10 cellular contexts compared by ENCODE assay signal in the genomic region with DNA sequence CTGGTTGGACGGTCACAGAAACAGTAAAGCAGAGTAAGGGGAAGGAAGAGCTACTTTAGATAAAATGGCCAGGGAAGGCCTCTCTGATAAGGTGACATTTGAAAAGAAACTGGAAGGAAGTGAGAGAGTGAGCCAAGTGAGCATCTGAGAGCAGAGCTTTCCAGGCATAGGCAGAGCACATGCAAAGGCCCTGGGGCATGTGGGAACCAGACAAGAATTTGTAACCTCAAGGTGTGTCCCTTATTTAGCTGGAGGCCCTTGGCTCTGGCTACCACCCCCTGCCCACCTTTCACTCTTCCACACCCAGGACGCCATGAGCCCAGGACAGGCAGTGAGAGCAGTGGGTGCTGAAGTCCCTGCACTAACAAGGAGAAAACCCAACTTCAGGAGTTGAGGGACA.
DNase-seq lines count a peak whose midpoint lies in the region; ATAC-seq, FAIRE-seq and TF ChIP-seq lines count a peak whose summit lies in the region.
"Had no signal": no experiment of that assay in that cellular context is flagged by ENCODE, and none has a peak within 500 bp of the region (broad histone marks: within the 10 kb centered on the region; RNA-seq: fewer than 3 reads in every experiment).

No MANE protein-coding gene starts in this region.

- TF ChIP-seq EP300 in K562 (IDR thresholded peaks at IDR 0.05; ENCODE audit: low read length): no peak

- H3K36me3 ChIP-seq in HEK293 (ENCODE audit: control insufficient read depth in 2 of 2, insufficient read depth in 1 of 2, low read length in 2 of 2): no peaks in the 10 kb centered on the region
- H3K36me3 ChIP-seq in K562 (ENCODE audit: control insufficient read depth, insufficient read depth, low read length): no peaks in the 10 kb centered on the region
- H3K36me3 ChIP-seq: BLaER1 treated with 17β-estradiol and CSF1 and Interleukin-3, amounts not matched to agents 10 nM and 100 nM had no signal

- no peaks in the 10 kb centered on the region; a peak in 1 of 5 replicates for H3K27me3 ChIP-seq in K562 (ENCODE audit: control insufficient read depth in 2 of 2, insufficient read depth in 2 of 2, low read length in 2 of 2)
- H3K27me3 ChIP-seq: BLaER1 treated with 17β-estradiol and CSF1 and Interleukin-3, amounts not matched to agents 10 nM and 100 nM had no signal

- peaks cover 2% of the 10 kb centered on the region for H3K27me3 Mint-ChIP-seq in mesothelial cell of epicardium (ENCODE audit: low read depth)
- H3K27me3 Mint-ChIP-seq in type B pancreatic cell: peaks cover 3% of the 10 kb centered on the region

- H3K27ac ChIP-seq in HEK293 (ENCODE audit: extremely low read depth, low read depth, low read length) (no peak overlapping the region), K562 (ENCODE audit: extremely low read depth, low read depth, low read length) (no peak overlapping the region)
- H3K27ac ChIP-seq: BLaER1 treated with 17β-estradiol and CSF1 and Interleukin-3, amounts not matched to agents 10 nM and 100 nM had no signal

- intact Hi-C loops in K562 (cut with micrococcal nuclease): no loop called here

- H3K36me3 Mint-ChIP-seq in mesothelial cell of epicardium (no peaks in the 10 kb centered on the region), type B pancreatic cell (no peaks in the 10 kb centered on the region)
- H3K36me3 Mint-ChIP-seq: CD8-positive, alpha-beta memory T cell had no signal

- no peak overlapping the region for H3K4me2 ChIP-seq in K562 (ENCODE audit: insufficient read depth, low read length)
- H3K4me2 ChIP-seq: BLaER1 treated with 17β-estradiol and CSF1 and Interleukin-3, amounts not matched to agents 10 nM and 100 nM had no signal

- no peak overlapping the region for H3K4me3 ChIP-seq in HEK293 (ENCODE audit: low read depth, low read length)
- H3K4me3 ChIP-seq in K562: no peak overlapping the region
- H3K4me3 ChIP-seq: BLaER1 treated with 17β-estradiol and CSF1 and Interleukin-3, amounts not matched to agents 10 nM and 100 nM had no signal

- WGBS in K562 (ENCODE audit: insufficient coverage, low coverage, missing lambda C conversion rate): 5% methylated on average over 2 of the region's 2 CpGs

- no peak for TF ChIP-seq POLR2A in K562 (conservative IDR thresholded peaks at IDR 0.05)

- no peaks in the 10 kb centered on the region for H3K79me2 ChIP-seq in K562 (ENCODE audit: control insufficient read depth, insufficient read depth, low read length)

- H3K9me3 Mint-ChIP-seq in mesothelial cell of epicardium (no peaks in the 10 kb centered on the region), type B pancreatic cell (no peaks in the 10 kb centered on the region)

- H3K9me1 ChIP-seq in K562 (ENCODE audit: control insufficient read depth, insufficient read depth, low read length): no peaks in the 10 kb centered on the region

- no peak for TF ChIP-seq RAD21 in K562 (CRISPR knock-in tag; conservative IDR thresholded peaks at IDR 0.05 in 1 of 2, IDR thresholded peaks at IDR 0.05 in 1 of 2)

- no peak overlapping the region for H3K9ac ChIP-seq in K562 (ENCODE audit: insufficient read depth in 1 of 2, low read depth in 2 of 2, low read length in 2 of 2)
- H3K9ac ChIP-seq: BLaER1 treated with 17β-estradiol and CSF1 and Interleukin-3, amounts not matched to agents 10 nM and 100 nM had no signal

- H3K4me1 Mint-ChIP-seq in mesothelial cell of epicardium (peaks cover 55% of the 10 kb centered on the region), type B pancreatic cell (ENCODE audit: unreplicated experiment) (peaks cover 58% of the 10 kb centered on the region)
- H3K4me1 Mint-ChIP-seq: CD8-positive, alpha-beta memory T cell had no signal

- CTCF ChIA-PET in HEK293 (lab: Yijun Ruan, JAX) (interaction anchor here (1.5 kb wide), 1 partner anchor 25 kb away, joined by 3 read pairs; no protein-coding TSS in a partner anchor), K562 (lab: Yijun Ruan, JAX; ENCODE audit: low intra/inter-chr PET ratio) (no interaction called here)

- no peak for ATAC-seq in K562
- ATAC-seq in HG03175 (IDR thresholded peaks at IDR 0.05; ENCODE audit: unreplicated experiment): no peak

- DNase-seq in K562 (ENCODE audit: extremely low read depth in 1 of 4, low spot score in 3 of 4) (no peak), mesothelial cell of epicardium (ENCODE audit: low spot score in 2 of 2, unreplicated experiment in 2 of 2) (no peak), type B pancreatic cell (ENCODE audit: extremely low spot score, unreplicated experiment) (no peak), GM10266 (ENCODE audit: extremely low spot score) (no peak), EL (no peak)
- DNase-seq: CD8-positive, alpha-beta memory T cell; GOT3 had no signal

- H3K4me1 ChIP-seq in HEK293 (ENCODE audit: control insufficient read depth, insufficient read depth, low read length) (no peaks in the 10 kb centered on the region), K562 (replicated peaks in 1 of 2; ENCODE audit: control insufficient read depth in 2 of 2, insufficient read depth in 2 of 2, low read length in 2 of 2) (no peaks in the 10 kb centered on the region; a peak in 1 of 5 replicates)

- TF ChIP-seq CTCF in HEK293 (tag by site-specific recombination; IDR thresholded peaks at IDR 0.05): no peak
- TF ChIP-seq CTCF in K562 (IDR thresholded peaks at IDR 0.05 in 2 of 3, conservative IDR thresholded peaks at IDR 0.05 in 1 of 3; ENCODE audit: insufficient read depth in 2 of 3, low read depth in 1 of 3, low read length in 3 of 3): no peak
- TF ChIP-seq CTCF in mesothelial cell of epicardium (IDR thresholded peaks at IDR 0.05; ENCODE audit: unreplicated experiment): no peak
- TF ChIP-seq CTCF in type B pancreatic cell (conservative IDR thresholded peaks at IDR 0.05): no peak
- no peak for TF ChIP-seq CTCF in GM10266 (IDR thresholded peaks at IDR 0.05; ENCODE audit: control insufficient read depth, insufficient read depth, low read depth, missing control alignments)

- H4K20me1 ChIP-seq in K562 (replicated peaks; ENCODE audit: control insufficient read depth, insufficient read depth, low read length): peaks cover 6% of the 10 kb centered on the region; the same call in 1 of the 2 replicates
- H4K20me1 ChIP-seq: BLaER1 treated with 17β-estradiol and CSF1 and Interleukin-3, amounts not matched to agents 10 nM and 100 nM had no signal

- in situ Hi-C loops in K562 (cut with MboI): no loop called here

- H2AFZ ChIP-seq in K562 (ENCODE audit: low read depth, low read length): no peak overlapping the region

- no TSS peak for BruUV-seq in K562 (replicated peaks; lab: Mats Ljungman, UMichigan)

- H3K9me3 ChIP-seq in HEK293 (ENCODE audit: control insufficient read depth, insufficient read depth, low read depth, low read length) (no peaks in the 10 kb centered on the region), K562 (replicated peaks; ENCODE audit: control insufficient read depth, insufficient read depth, low read depth, low read length) (no peaks in the 10 kb centered on the region)
- H3K9me3 ChIP-seq: BLaER1 treated with 17β-estradiol and CSF1 and Interleukin-3, amounts not matched to agents 10 nM and 100 nM had no signal

- H3K4me3 Mint-ChIP-seq in mesothelial cell of epicardium: no peak overlapping the region
- H3K4me3 Mint-ChIP-seq in type B pancreatic cell: no peak overlapping the region
- H3K4me3 Mint-ChIP-seq: CD8-positive, alpha-beta memory T cell had no signal

- POLR2A ChIA-PET in HEK293 (lab: Yijun Ruan, JAX) (no interaction called here), K562 (lab: Yijun Ruan, JAX) (no interaction called here)

- H3K27ac Mint-ChIP-seq in mesothelial cell of epicardium (peak overlapping the region; percentile 75), type B pancreatic cell (peak overlapping the region; percentile 75)
- H3K27ac Mint-ChIP-seq: CD8-positive, alpha-beta memory T cell had no signal

- FAIRE-seq in K562 (lab: Jason Lieb, UNC): no peak

TF ChIP-seq in HEK293, 187 proteins besides CTCF, POLR2A, EP300 and RAD21:
- TF ChIP-seq ZNF623 (tag by site-specific recombination; IDR thresholded peaks at IDR 0.05): peak; percentile 81
- no peak for TF ChIP-seq ZNF768 (tag by site-specific recombination; IDR thresholded peaks at IDR 0.05)
TF ChIP-seq in HEK293: peak in this region for 1.

TF ChIP-seq in K562, 482 proteins besides CTCF, POLR2A, EP300 and RAD21:
- TF ChIP-seq ELF4 (CRISPR knock-in tag; IDR thresholded peaks at IDR 0.05) (no peak), RBM25 (IDR thresholded peaks at IDR 0.05; ENCODE audit: low read depth, low read length, severe bottlenecking) (peak; percentile 59)
